26 cellular contexts compared by ENCODE assay signal in the genomic region with DNA sequence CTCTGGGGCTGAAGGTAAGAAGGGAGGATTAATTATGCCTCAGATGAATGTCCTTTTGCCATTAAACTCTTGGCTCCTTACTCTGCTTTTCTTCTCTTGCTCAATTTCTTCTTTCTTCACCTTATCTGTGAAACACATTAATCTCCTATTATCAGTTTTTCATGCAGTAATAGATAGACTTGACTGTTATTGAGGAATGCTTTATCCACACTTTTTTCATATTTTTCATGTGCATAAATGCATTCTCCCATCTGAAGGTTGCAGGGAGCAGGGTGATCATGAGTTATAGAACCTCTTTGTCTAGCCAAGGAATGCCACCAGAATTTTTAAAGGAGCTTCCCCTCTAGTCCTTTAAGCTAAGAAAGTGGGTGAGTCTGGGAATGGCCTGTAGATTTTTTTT.
"Had no signal": no experiment of that assay in that cellular context is flagged by ENCODE, and none has a peak within 500 bp of the region (broad histone marks: within the 10 kb centered on the region; RNA-seq: fewer than 3 reads in every experiment).

No MANE protein-coding gene starts in this region.

- DNase-seq: hippocampal formation; kidney glomerular epithelial cell; left colon; left lung; lower lobe of right lung; mammary epithelial cell; mesenchymal stem cell; naive thymus-derived CD8-positive, alpha-beta T cell; nephron progenitor cell; occipital lobe; right lobe of liver; stimulated activated CD4-positive, alpha-beta T cell treated with anti-CD3 and anti-CD28 coated beads, Interleukin-12 subunit alpha, Interleukin-12 subunit beta, amount 100 ng/mL, for 4 hours; stimulated activated CD4-positive, alpha-beta T cell treated with anti-CD3 and anti-CD28 coated beads, Interleukin-15, amount 100 ng/mL, for 24 hours; stimulated activated CD4-positive, alpha-beta T cell treated with anti-CD3 and anti-CD28 coated beads, Interleukin-2, amount 100 ng/mL, for 24 hours; stimulated activated CD4-positive, alpha-beta T cell treated with anti-CD3 and anti-CD28 coated beads, Interleukin-4, amount 100 ng/mL, for 1 hour; stimulated activated naive B cell treated with anti-CD40 and anti-IgM and Interleukin-4, amounts not matched to agents 10 μg/mL and 1 μg/mL and 100 μg/mL, for 72 hours; stimulated activated naive CD8-positive, alpha-beta T cell treated with anti-CD3 and anti-CD28 coated beads, Interleukin-15, Interleukin-2, amounts not matched to agents 100 U/mL and 50 U/mL, for 24 hours; stomach; testis; thyroid gland; transverse colon; upper lobe of left lung had no signal

- H3K4me3 ChIP-seq: left lung, lower lobe of right lung, neural progenitor cell, right atrium auricular region, right lobe of liver, skin epidermis, stomach, testis, thyroid gland, transverse colon, upper lobe of left lung had no signal

- H3K27me3 ChIP-seq: left lung, neural progenitor cell, neutrophil, right atrium auricular region, right lobe of liver, stomach, testis, thyroid gland, transverse colon, upper lobe of left lung had no signal

- H3K9me3 ChIP-seq: left lung, lower lobe of right lung, neutrophil, right atrium auricular region, right lobe of liver, stomach, testis, thyroid gland, transverse colon, upper lobe of left lung had no signal

- H3K36me3 ChIP-seq: left lung, lower lobe of right lung, neural progenitor cell, neutrophil, right atrium auricular region, right lobe of liver, stomach, thyroid gland, transverse colon, upper lobe of left lung had no signal

- H3K27ac ChIP-seq: left lung, lower lobe of right lung, neural progenitor cell, neutrophil, right atrium auricular region, right lobe of liver, skin epidermis, testis, thyroid gland, transverse colon, upper lobe of left lung had no signal

- ATAC-seq: left colon; left lung; lower lobe of right lung; naive thymus-derived CD8-positive, alpha-beta T cell; right lobe of liver; stimulated activated naive B cell treated with anti-CD40 and anti-IgM and Interleukin-4, amounts not matched to agents 10 μg/mL and 1 μg/mL and 100 μg/mL, for 72 hours; stimulated activated naive CD8-positive, alpha-beta T cell treated with anti-CD3 and anti-CD28 coated beads, Interleukin-15, Interleukin-2, amounts not matched to agents 100 U/mL and 50 U/mL, for 24 hours had no signal
